In genomic region chr11:87081358-87081757, GRCh38 we compare ENCODE assay signal across 10 cellular contexts. TPM values are rescaled to one million over a fixed set of nuclear protein-coding genes. Genes with fewer than 3 reads are reported as not detected.
DNase-seq lines count a peak whose midpoint lies in the region; ATAC-seq and TF ChIP-seq lines count a peak whose summit lies in the region.
"Had no signal": no experiment of that assay in that cellular context is flagged by ENCODE, and none has a peak within 500 bp of the region (broad histone marks: within the 10 kb centered on the region; RNA-seq: fewer than 3 reads in every experiment).

No MANE protein-coding gene starts in this region.

- H3K27ac ChIP-seq in KMS-11, result peak overlapping the region; percentile 9; the same call in 1 of the 2 replicates

- TF ChIP-seq CTCF in KMS-11 (conservative IDR thresholded peaks at IDR 0.05; ENCODE audit: low read depth, low read length), result no peak

- DNase-seq in activated CD4-positive, alpha-beta T cell treated with anti-CD3 and anti-CD28 coated beads, Interleukin-2, amount 10 ng/mL, durations not matched to agents 24 days and 14 days, result no peak
- no peak for DNase-seq in activated CD4-positive, alpha-beta T cell treated with anti-CD3 and anti-CD28 coated beads, Interleukin-2, amount 50 U/mL, for 48 hours
- peak in 3 of 10 donors; percentile 13 to 22 (median 13) for DNase-seq in naive thymus-derived CD8-positive, alpha-beta T cell
- no peak for DNase-seq in superior temporal gyrus (ENCODE audit: extremely low spot score)
- no peak for DNase-seq in NCI-H2107 (lab: John Stamatoyannopoulos, UW)
- DNase-seq in activated CD4-positive, alpha-beta T cell treated with anti-CD3 and anti-CD28 coated beads for 48 hours, result no peak
- DNase-seq: stimulated activated naive CD4-positive, alpha-beta T cell treated with Interleukin-2 at 50 U/mL for 16 hours had no signal

- H3K27me3 Mint-ChIP-seq in activated CD4-positive, alpha-beta T cell treated with anti-CD3 and anti-CD28 coated beads, Interleukin-2, amount 10 ng/mL, durations not matched to agents 24 days and 14 days, result no peaks in the 10 kb centered on the region
- no peaks in the 10 kb centered on the region for H3K27me3 Mint-ChIP-seq in naive thymus-derived CD8-positive, alpha-beta T cell
- H3K27me3 Mint-ChIP-seq: progenitor cell of endocrine pancreas had no signal

- H3K27ac Mint-ChIP-seq in activated CD4-positive, alpha-beta T cell treated with anti-CD3 and anti-CD28 coated beads, Interleukin-2, amount 10 ng/mL, durations not matched to agents 24 days and 14 days, result peak overlapping the region; percentile 92
- peak overlapping the region; percentile 64 to 95 (median 80) for H3K27ac Mint-ChIP-seq in naive thymus-derived CD8-positive, alpha-beta T cell
- H3K27ac Mint-ChIP-seq: progenitor cell of endocrine pancreas had no signal

- H3K4me3 ChIP-seq in KMS-11 (IDR thresholded peaks at IDR 0.05; ENCODE audit: insufficient read depth, low read depth, low read length), result no peak overlapping the region

- no peaks in the 10 kb centered on the region for H3K79me2 ChIP-seq in KMS-11 (ENCODE audit: insufficient read depth, low read depth)

- no peaks in the 10 kb centered on the region for H3K36me3 ChIP-seq in KMS-11 (ENCODE audit: insufficient read depth)

- intact Hi-C loops in activated CD4-positive, alpha-beta T cell treated with anti-CD3 and anti-CD28 coated beads, Interleukin-2, amount 10 ng/mL, durations not matched to agents 24 days and 14 days (cut with micrococcal nuclease), result loop anchor here (1.0 to 10.0 kb wide), 4 partner anchors 44 to 171 kb away; partner anchors contain the start of genes FZD4 and TMEM135

- no peaks in the 10 kb centered on the region for H3K9me3 Mint-ChIP-seq in activated CD4-positive, alpha-beta T cell treated with anti-CD3 and anti-CD28 coated beads, Interleukin-2, amount 10 ng/mL, durations not matched to agents 24 days and 14 days
- peaks cover 0 to 1% (median 0%) of the 10 kb centered on the region in 9 donors for H3K9me3 Mint-ChIP-seq in naive thymus-derived CD8-positive, alpha-beta T cell

- POLR2A ChIA-PET in naive thymus-derived CD8-positive, alpha-beta T cell (lab: Charles Lee), result interaction anchor here (0.6 to 1.6 kb wide), 2 partner anchors 44 to 929 kb away, joined by 3 to 4 read pairs; partner anchors contain the start of gene TMEM135

- H3K36me3 Mint-ChIP-seq in activated CD4-positive, alpha-beta T cell treated with anti-CD3 and anti-CD28 coated beads, Interleukin-2, amount 10 ng/mL, durations not matched to agents 24 days and 14 days (ENCODE audit: low read depth), result peaks cover 23% of the 10 kb centered on the region
- peaks cover 13 to 33% (median 24%) of the 10 kb centered on the region in 3 donors for H3K36me3 Mint-ChIP-seq in naive thymus-derived CD8-positive, alpha-beta T cell

- peak overlapping the region; percentile 8; the same call in 1 of the 2 replicates for H2AFZ ChIP-seq in KMS-11 (ENCODE audit: low read depth)

- peaks cover 23% of the 10 kb centered on the region for H3K4me1 Mint-ChIP-seq in activated CD4-positive, alpha-beta T cell treated with anti-CD3 and anti-CD28 coated beads, Interleukin-2, amount 10 ng/mL, durations not matched to agents 24 days and 14 days
- peaks cover 18 to 35% (median 26%) of the 10 kb centered on the region in 4 donors for H3K4me1 Mint-ChIP-seq in naive thymus-derived CD8-positive, alpha-beta T cell

- peak overlapping the region; percentile 81 for H3K4me3 Mint-ChIP-seq in activated CD4-positive, alpha-beta T cell treated with anti-CD3 and anti-CD28 coated beads, Interleukin-2, amount 10 ng/mL, durations not matched to agents 24 days and 14 days
- H3K4me3 Mint-ChIP-seq in naive thymus-derived CD8-positive, alpha-beta T cell, result peak overlapping the region; percentile 72 to 87 (median 79)

- H3K4me1 ChIP-seq in KMS-11 (ENCODE audit: low read depth, poor library complexity, severe bottlenecking), result peaks cover 19% of the 10 kb centered on the region

- H3K9ac ChIP-seq in KMS-11, result peak overlapping the region; percentile 22; the same call in 1 of the 2 replicates

- H4K20me1 ChIP-seq in KMS-11 (ENCODE audit: insufficient read depth), result no peaks in the 10 kb centered on the region

- peak; percentile 81 for ATAC-seq in GM21515 (IDR thresholded peaks at IDR 0.05; ENCODE audit: unreplicated experiment)
- ATAC-seq in naive thymus-derived CD8-positive, alpha-beta T cell, result peak in 1 of 2 donors; percentile 36

- H3K4me2 ChIP-seq in KMS-11, result peak overlapping the region; percentile 55

- H3K27me3 ChIP-seq in KMS-11 (ENCODE audit: insufficient read depth, low read depth), result no peaks in the 10 kb centered on the region

RNA-seq across cellular contexts. Expression of gene TMEM135, which starts 43.6 kb away (rescaled TPM):
- 26.2 and 28.6 TPM in 2 replicates for total RNA-seq in activated CD4-positive, alpha-beta T cell treated with anti-CD3 and anti-CD28 coated beads, Interleukin-2, amount 10 ng/mL, durations not matched to agents 24 days and 14 days
- total RNA-seq in naive thymus-derived CD8-positive, alpha-beta T cell, result 1 to 10 TPM; 8.7 to 9.2 TPM
- 10 to 100 TPM in 1 of 3 donors, 1 to 10 TPM in 2; 5.4 to 20.4 (median 5.7) TPM for polyA plus RNA-seq in naive thymus-derived CD8-positive, alpha-beta T cell
